In the genomic region with DNA sequence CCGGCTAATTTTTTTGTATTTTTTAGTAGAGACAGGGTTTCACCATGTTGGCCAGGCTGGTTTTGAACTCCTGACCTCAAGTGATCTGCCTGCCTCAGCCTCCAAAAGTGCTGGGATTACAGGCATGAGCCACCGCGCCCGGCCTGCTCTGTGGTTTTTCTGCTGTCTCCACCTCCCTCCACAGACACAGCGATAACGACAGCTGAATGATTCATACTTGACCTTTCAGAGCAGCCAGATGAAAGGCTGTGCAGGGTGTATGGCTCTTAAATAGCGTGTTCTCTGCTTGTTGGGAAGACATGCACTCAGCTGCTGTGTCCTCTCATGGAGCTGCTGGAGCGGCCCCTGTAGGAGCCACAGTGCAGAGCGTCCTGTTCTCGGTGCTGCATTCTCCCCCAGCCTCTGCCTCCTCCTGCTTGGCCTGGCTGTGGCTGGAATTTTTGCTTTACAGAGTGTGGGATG, we compare ENCODE assay signal across 8 cellular contexts.
DNase-seq lines count a peak whose midpoint lies in the region; ATAC-seq, FAIRE-seq and TF ChIP-seq lines count a peak whose summit lies in the region.
"Not testable (repeated sequence)": the region's sequence is repeated elsewhere in the genome, so short reads cannot be mapped to it uniquely, and the experiment has no call there.

No MANE protein-coding gene starts in this region.

- not testable (repeated sequence) for H3K27me3 ChIP-seq in esophagus squamous epithelium; muscle layer of duodenum (ENCODE audit: low read depth, low read length)

- intact Hi-C loops in esophagus squamous epithelium (cut with DNase I): not testable (repeated sequence)

- peak overlapping the region in 1 of 3 donors; percentile 25 for H3K4me3 Mint-ChIP-seq in T-cell

- DNase-seq in COLO829 (ENCODE audit: low spot score) (peak; percentile 93), H54 (ENCODE audit: insufficient read length, low spot score) (peak; percentile 55), NCI-H2029 (lab: John Stamatoyannopoulos, UW) (peak; percentile 79), T-cell (peak in 33 of 34 experiments; percentile 8 to 71 (median 26)), esophagus squamous epithelium (lab: John Stamatoyannopoulos, UW) (peak; percentile 6)
- peak; percentile 62 for DNase-seq in activated effector memory CD4-positive, alpha-beta T cell treated with Interleukin-2 at 50 U/mL for 16 hours
- DNase-seq in stimulated activated CD8-positive, alpha-beta memory T cell treated with anti-CD3 and anti-CD28 coated beads, Interleukin-2, amount 100 ng/mL, for 1 hour (ENCODE audit: low read depth in 2 of 2): peak; percentile 41 to 42

- peak overlapping the region; percentile 72 to 86 for H3K27ac Mint-ChIP-seq in T-cell

- POLR2A ChIA-PET in T-cell (lab: Charles Lee): interaction anchor here in 1 of 2 donors (0.8 kb wide), 1 partner anchor 15 kb away, joined by 3 read pairs; no protein-coding TSS in a partner anchor

- H3K4me1 Mint-ChIP-seq in T-cell: peaks cover 57 to 72% (median 71%) of the 10 kb centered on the region in 3 donors

- 8 to 15% methylated on average over 5 to 10 of the region's 10 CpGs for WGBS in esophagus squamous epithelium, 2 donors

- ATAC-seq in T-cell (replicated peaks in 1 of 4): peak; percentile 67 to 100 (median 98)

- H3K9me3 ChIP-seq in esophagus squamous epithelium; muscle layer of duodenum (ENCODE audit: control insufficient read depth in 1 of 2, low read length in 2 of 2): not testable (repeated sequence)

- H3K4me1 ChIP-seq in esophagus squamous epithelium: peaks cover 0 to 15% (median 8%) of the 10 kb centered on the region in 3 donors
- H3K4me1 ChIP-seq in muscle layer of duodenum (ENCODE audit: control insufficient read depth in 1 of 2, insufficient read depth in 2 of 2, low read length in 2 of 2): not testable (repeated sequence)

- peak in 5 of 6 experiments; percentile 25 to 50 (median 37) for TF ChIP-seq CTCF in esophagus squamous epithelium (IDR thresholded peaks at IDR 0.05)

- H3K36me3 ChIP-seq in esophagus squamous epithelium: peaks cover 0 to 29% (median 0%) of the 10 kb centered on the region in 3 donors
- H3K36me3 ChIP-seq in muscle layer of duodenum (ENCODE audit: control insufficient read depth in 1 of 2, insufficient read depth in 2 of 2, low read length in 2 of 2): not testable (repeated sequence)

- peaks cover 67% of the 10 kb centered on the region for H3K36me3 Mint-ChIP-seq in T-cell

- not testable (repeated sequence) for H3K4me3 ChIP-seq in esophagus squamous epithelium; muscle layer of duodenum (ENCODE audit: low read depth in 1 of 2, low read length in 2 of 2)

- peak overlapping the region; percentile 48 to 71 (median 61) for H3K27ac ChIP-seq in esophagus squamous epithelium
- H3K27ac ChIP-seq in muscle layer of duodenum (ENCODE audit: low read length): peak overlapping the region; percentile 16

- not testable (repeated sequence) for H3K9me3 Mint-ChIP-seq in T-cell

- TF ChIP-seq POLR2A in H54 (IDR thresholded peaks at IDR 0.05; ENCODE audit: low read depth, low read length); esophagus squamous epithelium (IDR thresholded peaks at IDR 0.05): not testable (repeated sequence)

- CTCF ChIA-PET in T-cell (lab: Charles Lee): interaction anchor here (0.6 to 1.0 kb wide), 2 partner anchors 36 to 109 kb away, joined by 3 read pairs; no protein-coding TSS in a partner anchor

- FAIRE-seq in H54 (lab: Jason Lieb, UNC): peak; percentile 83

- H3K27me3 Mint-ChIP-seq in T-cell: not testable (repeated sequence)

Comparison
In these comparisons a context has a peak if more than half of its experiments do, and no peak if none do; other contexts are left out.
1. DNase-seq: peak in every context shown above with its lines; median percentile 93 in COLO829; 79 in NCI-H2029; 62 in activated effector memory CD4-positive, alpha-beta T cell treated with Interleukin-2 at 50 U/mL for 16 hours; 55 in H54; 42 in stimulated activated CD8-positive, alpha-beta memory T cell treated with anti-CD3 and anti-CD28 coated beads, Interleukin-2, amount 100 ng/mL, for 1 hour; 26 in T-cell; 6 in esophagus squamous epithelium.